ENCODE assay signal across 29 cellular contexts in genomic region chr7:200704-201103, GRCh38. TPM values are rescaled to one million over a fixed set of nuclear protein-coding genes. Genes with fewer than 3 reads are reported as not detected.
DNase-seq lines count a peak whose midpoint lies in the region; ATAC-seq and TF ChIP-seq lines count a peak whose summit lies in the region.
"Had no signal": no experiment of that assay in that cellular context is flagged by ENCODE, and none has a peak within 500 bp of the region (broad histone marks: within the 10 kb centered on the region; RNA-seq: fewer than 3 reads in every experiment).

No MANE protein-coding gene starts in this region.

- no peak for TF ChIP-seq EP300 in gastroesophageal sphincter (IDR thresholded peaks at IDR 0.05)

- no peaks in the 10 kb centered on the region for H3K4me1 Mint-ChIP-seq in Calu3 (ENCODE audit: low read depth, unreplicated experiment)
- H3K4me1 Mint-ChIP-seq: naive B cell; stimulated activated memory B cell treated with anti-CD40 and anti-IgM and Interleukin-4, amounts not matched to agents 10 μg/mL and 1 μg/mL and 100 μg/mL, for 72 hours had no signal

- H3K27me3 Mint-ChIP-seq in Calu3 (ENCODE audit: unreplicated experiment), result peaks cover 64% of the 10 kb centered on the region

- TF ChIP-seq CTCF in Calu3 (IDR thresholded peaks at IDR 0.05; ENCODE audit: unreplicated experiment) (peak; percentile 31), RWPE2 (IDR thresholded peaks at IDR 0.05; ENCODE audit: poor library complexity, severe bottlenecking) (peak; percentile 15), osteoblast (IDR thresholded peaks at IDR 0.05; ENCODE audit: extremely low read depth, low read depth, low read length) (peak; percentile 12), gastroesophageal sphincter (IDR thresholded peaks at IDR 0.05) (no peak)

- H3K27ac Mint-ChIP-seq in Calu3 (ENCODE audit: unreplicated experiment), result no peak overlapping the region
- H3K27ac Mint-ChIP-seq: activated naive CD4-positive, alpha-beta T cell treated with anti-CD3 and anti-CD28 coated beads for 36 hours; activated T-helper 1 cell treated with anti-CD3 and anti-CD28 coated beads, Interleukin-12 subunit alpha, Interleukin-12 subunit beta, Interleukin-2, Interleukin-4 antibody, amounts not matched to agents 30 ng/mL and 10 ng/mL and 1 ng/mL, durations not matched to agents 14 hours and 24 hours and 36 hours; HFFc6; naive B cell; stimulated activated memory B cell treated with anti-CD40 and anti-IgM and Interleukin-4, amounts not matched to agents 10 μg/mL and 1 μg/mL and 100 μg/mL, for 72 hours had no signal

- no peak overlapping the region for H3K4me2 ChIP-seq in osteoblast (ENCODE audit: insufficient read depth, low read length)
- H3K4me2 ChIP-seq: KMS-11 had no signal

- 83 to 87% methylated on average over 4 to 5 of the region's 10 CpGs for WGBS in gastroesophageal sphincter (ENCODE audit: low coverage in 1 of 2), 2 donors

- H3K36me3 ChIP-seq in RWPE2 (ENCODE audit: low read depth) (peaks cover 64% of the 10 kb centered on the region), osteoblast (ENCODE audit: insufficient read depth, low read length) (peaks cover 99% of the 10 kb centered on the region), gastroesophageal sphincter (peaks cover 0 to 98% of the 10 kb centered on the region in 2 donors)

- no peaks in the 10 kb centered on the region for H3K9me3 Mint-ChIP-seq in Calu3 (ENCODE audit: low read depth, unreplicated experiment)
- H3K9me3 Mint-ChIP-seq: activated naive CD4-positive, alpha-beta T cell treated with anti-CD3 and anti-CD28 coated beads for 36 hours; activated T-helper 1 cell treated with anti-CD3 and anti-CD28 coated beads, Interleukin-12 subunit alpha, Interleukin-12 subunit beta, Interleukin-2, Interleukin-4 antibody, amounts not matched to agents 30 ng/mL and 10 ng/mL and 1 ng/mL, durations not matched to agents 14 hours and 24 hours and 36 hours; HFFc6; stimulated activated memory B cell treated with anti-CD40 and anti-IgM and Interleukin-4, amounts not matched to agents 10 μg/mL and 1 μg/mL and 100 μg/mL, for 72 hours had no signal

- intact Hi-C loops in Calu3 (cut with micrococcal nuclease; ENCODE audit: unreplicated experiment), result no loop called here

- H3K4me1 ChIP-seq in RWPE2 (ENCODE audit: insufficient read depth, poor library complexity, severe bottlenecking), result no peaks in the 10 kb centered on the region
- peaks cover 7% of the 10 kb centered on the region for H3K4me1 ChIP-seq in osteoblast (ENCODE audit: insufficient read depth, low read length)
- H3K4me1 ChIP-seq in gastroesophageal sphincter, result peaks cover 0 to 79% (median 19%) of the 10 kb centered on the region in 3 donors

- H3K27me3 ChIP-seq in RWPE2 (ENCODE audit: insufficient read depth, poor library complexity, severe bottlenecking), result no peaks in the 10 kb centered on the region
- H3K27me3 ChIP-seq in osteoblast (ENCODE audit: insufficient read depth, low read length), result no peaks in the 10 kb centered on the region
- H3K27me3 ChIP-seq in gastroesophageal sphincter, result no peaks in the 10 kb centered on the region
- H3K27me3 ChIP-seq: esophagus squamous epithelium had no signal

- no peak for TF ChIP-seq POLR2A in gastroesophageal sphincter (IDR thresholded peaks at IDR 0.05)

- H3K4me3 Mint-ChIP-seq in Calu3 (ENCODE audit: low read depth, unreplicated experiment), result no peak overlapping the region
- H3K4me3 Mint-ChIP-seq: activated naive CD4-positive, alpha-beta T cell treated with anti-CD3 and anti-CD28 coated beads for 36 hours; activated T-helper 1 cell treated with anti-CD3 and anti-CD28 coated beads, Interleukin-12 subunit alpha, Interleukin-12 subunit beta, Interleukin-2, Interleukin-4 antibody, amounts not matched to agents 30 ng/mL and 10 ng/mL and 1 ng/mL, durations not matched to agents 14 hours and 24 hours and 36 hours; HFFc6; naive B cell; stimulated activated memory B cell treated with anti-CD40 and anti-IgM and Interleukin-4, amounts not matched to agents 10 μg/mL and 1 μg/mL and 100 μg/mL, for 72 hours had no signal

- H3K27ac ChIP-seq in RWPE2 (ENCODE audit: poor library complexity, severe bottlenecking) (no peak overlapping the region), osteoblast (ENCODE audit: low read depth, low read length) (no peak overlapping the region), gastroesophageal sphincter (no peak overlapping the region)
- H3K27ac ChIP-seq: esophagus squamous epithelium, KMS-11 had no signal

- H4K20me1 ChIP-seq in osteoblast (ENCODE audit: insufficient read depth, low read length), result peaks cover 93% of the 10 kb centered on the region

- H2AFZ ChIP-seq in osteoblast (ENCODE audit: low read length), result no peak overlapping the region

- no peak overlapping the region for H3K4me3 ChIP-seq in RWPE2 (ENCODE audit: severe bottlenecking)
- H3K4me3 ChIP-seq in osteoblast (ENCODE audit: insufficient read depth, low read length), result no peak overlapping the region
- H3K4me3 ChIP-seq in gastroesophageal sphincter, result no peak overlapping the region
- H3K4me3 ChIP-seq: esophagus squamous epithelium, GM12878 had no signal

- BruUV-seq in Calu3 (replicated peaks; lab: Mats Ljungman, UMichigan), result no TSS peak

- DNase-seq in Calu3, result no peak
- no peak for DNase-seq in RWPE2 (ENCODE audit: low spot score)
- DNase-seq in dermis blood vessel endothelial cell, result peak; percentile 23
- DNase-seq in osteoblast (ENCODE audit: insufficient read length, low spot score, missing footprints), result no peak
- no peak for DNase-seq in DMS 273 treated with DMSO at 0.1 percent for 48 hours (lab: John Stamatoyannopoulos, UW)
- no peak for DNase-seq in iPS-NIHi11 (ENCODE audit: low spot score)
- no peak for DNase-seq in A172 (ENCODE audit: low spot score)
- DNase-seq: activated naive CD4-positive, alpha-beta T cell treated with anti-CD3 and anti-CD28 coated beads for 36 hours; amniotic stem cell; cortex of kidney; EL; esophagus squamous epithelium; HFFc6; hypothalamus; naive B cell; NCI-H1436 treated with DMSO at 0.1 percent for 48 hours; NCI-H2107; NCI-H446; NCI-H774; right cardiac atrium; Right ventricle myocardium superior; stimulated activated CD4-positive, alpha-beta T cell treated with anti-CD3 and anti-CD28 coated beads, Interleukin-4, amount 100 ng/mL, for 24 hours; substantia nigra; T-helper 9 cell had no signal

- ATAC-seq in RWPE2 (ENCODE audit: low read depth) (peak; percentile 5; the same call in 1 of the 3 replicates), gastroesophageal sphincter (no peak)
- ATAC-seq: GM12878; right cardiac atrium; stimulated activated memory B cell treated with anti-CD40 and anti-IgM and Interleukin-4, amounts not matched to agents 10 μg/mL and 1 μg/mL and 100 μg/mL, for 72 hours had no signal

- CTCF ChIA-PET in Calu3 (lab: Charles Lee), result interaction anchor here (0.8 to 1.7 kb wide), 2 partner anchors 16 to 137 kb away, joined by 3 to 6 read pairs; no protein-coding TSS in a partner anchor

- H3K36me3 Mint-ChIP-seq in Calu3 (ENCODE audit: insufficient read depth, unreplicated experiment), result peaks cover 7% of the 10 kb centered on the region
- H3K36me3 Mint-ChIP-seq: naive B cell; stimulated activated memory B cell treated with anti-CD40 and anti-IgM and Interleukin-4, amounts not matched to agents 10 μg/mL and 1 μg/mL and 100 μg/mL, for 72 hours had no signal

- H3K79me2 ChIP-seq in osteoblast (ENCODE audit: insufficient read depth, low read length), result peaks cover 54% of the 10 kb centered on the region

- no peaks in the 10 kb centered on the region for H3K9me3 ChIP-seq in RWPE2 (ENCODE audit: severe bottlenecking)
- H3K9me3 ChIP-seq in osteoblast (ENCODE audit: low read depth, low read length), result no peaks in the 10 kb centered on the region
- no peaks in the 10 kb centered on the region for H3K9me3 ChIP-seq in gastroesophageal sphincter
- H3K9me3 ChIP-seq: esophagus squamous epithelium had no signal

RNA-seq across cellular contexts. Expression of gene FAM20C, which starts 8.3 kb away (rescaled TPM):
- total RNA-seq in Calu3 (2022), result 4.9 and 9.1 TPM in 2 replicates
- total RNA-seq in dermis blood vessel endothelial cell, result 2.7 and 4.6 TPM in 2 replicates
- 38.6 and 46.0 TPM in 2 replicates for total RNA-seq in osteoblast
- 10 to 100 TPM; 41.9 to 87.5 (median 73.6) TPM for total RNA-seq in gastroesophageal sphincter
- total RNA-seq in A172 (2014; rRNA removed; shearing (Covaris generic)), result 27.1 and 30.2 TPM in 2 replicates

Comparison
In these comparisons a context has a peak if more than half of its experiments do, and no peak if none do; other contexts are left out.
1. CTCF ChIP-seq: peak in Calu3 (single experiment), RWPE2 (single experiment) and osteoblast (single experiment); none in gastroesophageal sphincter (0 of 4).